ENCODE assay signal across 1 cellular context in genomic region chr13:92044351-92044750, GRCh38.
TF ChIP-seq lines count a peak whose summit lies in the region.

No MANE protein-coding gene starts in this region.

TF ChIP-seq in liver, 16 proteins besides CTCF, POLR2A, EP300 and RAD21 (continued from another document):
- no peak for TF ChIP-seq REST (IDR thresholded peaks at IDR 0.05)
- peak; percentile 22 for TF ChIP-seq ATF3 (IDR thresholded peaks at IDR 0.05)
- no peak for TF ChIP-seq TAF1 (conservative IDR thresholded peaks at IDR 0.05)
- TF ChIP-seq RXRA (IDR thresholded peaks at IDR 0.05), result peak in 1 of 2 donors; percentile 25
- no peak for TF ChIP-seq MAX (IDR thresholded peaks at IDR 0.05)
- TF ChIP-seq HNF4A (conservative IDR thresholded peaks at IDR 0.05), result peak; percentile 39 to 45
- no peak for TF ChIP-seq JUND (IDR thresholded peaks at IDR 0.05)
- TF ChIP-seq HNF4G (IDR thresholded peaks at IDR 0.05), result no peak
